In genomic region chr6:85660181-85660611, GRCh38 we compare ENCODE assay signal across 12 cellular contexts. TPM values are rescaled to one million over a fixed set of nuclear protein-coding genes. Genes with fewer than 3 reads are reported as not detected.
DNase-seq lines count a peak whose midpoint lies in the region; ATAC-seq and FAIRE-seq lines count a peak whose summit lies in the region.
"Had no signal": no experiment of that assay in that cellular context is flagged by ENCODE, and none has a peak within 500 bp of the region (broad histone marks: within the 10 kb centered on the region; RNA-seq: fewer than 3 reads in every experiment).

No MANE protein-coding gene starts in this region.

- intact Hi-C loops in activated CD4-positive, alpha-beta T cell treated with anti-CD3 and anti-CD28 coated beads for 36 hours (cut with DNase I, micrococcal nuclease): no loop called here

- H3K9me3 Mint-ChIP-seq in activated CD4-positive, alpha-beta T cell treated with anti-CD3 and anti-CD28 coated beads for 36 hours (ENCODE audit: low read depth): no peaks in the 10 kb centered on the region

- no peak overlapping the region for H3K27ac Mint-ChIP-seq in activated CD4-positive, alpha-beta T cell treated with anti-CD3 and anti-CD28 coated beads for 36 hours
- H3K27ac Mint-ChIP-seq: B cell had no signal

- H3K4me1 Mint-ChIP-seq in activated CD4-positive, alpha-beta T cell treated with anti-CD3 and anti-CD28 coated beads for 36 hours: no peaks in the 10 kb centered on the region
- H3K4me1 Mint-ChIP-seq: B cell had no signal

- DNase-seq in activated CD4-positive, alpha-beta T cell treated with anti-CD3 and anti-CD28 coated beads for 36 hours: no peak
- no peak for DNase-seq in activated CD4-positive, alpha-beta T cell treated with anti-CD3 and anti-CD28 coated beads, Interleukin-2, amount 50 U/mL, for 1 hour
- DNase-seq in SW480 (ENCODE audit: low spot score) (peak; percentile 76), fibroblast of the conjunctiva (ENCODE audit: low read depth) (peak; percentile 77), stromal cell of bone marrow (ENCODE audit: low read depth) (peak; percentile 81), frontal cortex (ENCODE audit: low spot score in 2 of 2) (no peak), superior temporal gyrus (ENCODE audit: extremely low spot score) (no peak)
- DNase-seq: kidney, NCI-H1694 had no signal

- no peaks in the 10 kb centered on the region for H3K27me3 Mint-ChIP-seq in activated CD4-positive, alpha-beta T cell treated with anti-CD3 and anti-CD28 coated beads for 36 hours
- H3K27me3 Mint-ChIP-seq: B cell had no signal

- H3K36me3 Mint-ChIP-seq in activated CD4-positive, alpha-beta T cell treated with anti-CD3 and anti-CD28 coated beads for 36 hours (ENCODE audit: low read depth): peaks cover 3% of the 10 kb centered on the region

- POLR2A ChIA-PET in activated CD4-positive, alpha-beta T cell treated with anti-CD3 and anti-CD28 coated beads for 36 hours (lab: Charles Lee): no interaction called here

- CTCF ChIA-PET in activated CD4-positive, alpha-beta T cell treated with anti-CD3 and anti-CD28 coated beads for 36 hours (lab: Charles Lee): no interaction called here

- ATAC-seq in activated CD4-positive, alpha-beta T cell treated with anti-CD3 and anti-CD28 coated beads for 36 hours: peak; percentile 49
- ATAC-seq in HG02798 (IDR thresholded peaks at IDR 0.05; ENCODE audit: poor library complexity, unreplicated experiment): no peak

- no peak overlapping the region for H3K4me3 Mint-ChIP-seq in activated CD4-positive, alpha-beta T cell treated with anti-CD3 and anti-CD28 coated beads for 36 hours
- H3K4me3 Mint-ChIP-seq: B cell had no signal

- FAIRE-seq in frontal cortex (lab: Jason Lieb, UNC): no peak
- FAIRE-seq: kidney, TTC549 had no signal

RNA-seq across cellular contexts. Expression of gene SYNCRIP, which starts 17.5 kb away (rescaled TPM):
- 100 to 1,000 TPM; 156 to 191 TPM for total RNA-seq in activated CD4-positive, alpha-beta T cell treated with anti-CD3 and anti-CD28 coated beads for 36 hours
- total RNA-seq in frontal cortex: 88.5 TPM

Comparison
In these comparisons a context has a peak if more than half of its experiments do, and no peak if none do; other contexts are left out.
1. DNase-seq: peak in SW480 (single experiment), fibroblast of the conjunctiva (single experiment) and stromal cell of bone marrow (single experiment); none in activated CD4-positive, alpha-beta T cell treated with anti-CD3 and anti-CD28 coated beads for 36 hours (single experiment), activated CD4-positive, alpha-beta T cell treated with anti-CD3 and anti-CD28 coated beads, Interleukin-2, amount 50 U/mL, for 1 hour (single experiment), frontal cortex (0 of 2) and superior temporal gyrus (single experiment).